In the genomic region with DNA sequence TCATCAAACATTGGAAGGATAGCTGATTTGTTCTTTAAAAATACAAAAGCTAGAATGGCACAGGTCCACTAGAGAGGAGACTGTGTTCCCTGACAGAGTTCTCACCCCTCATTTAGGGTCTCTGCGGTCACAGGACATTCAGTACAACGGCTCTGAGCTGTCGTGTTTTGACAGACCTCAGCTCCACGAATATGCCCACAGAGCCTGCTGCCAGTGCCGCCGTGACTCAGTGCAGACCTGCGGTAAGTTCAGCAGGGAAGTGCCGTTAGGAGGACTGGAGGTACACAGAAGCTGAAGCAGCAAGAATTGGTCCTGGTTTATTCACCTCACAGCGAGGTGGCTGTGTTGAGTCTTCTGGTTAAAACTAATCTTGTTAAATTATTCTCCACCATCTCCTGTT, we compare ENCODE assay signal across 1 cellular context.
TF ChIP-seq lines count a peak whose summit lies in the region.

No MANE protein-coding gene starts in this region.

TF ChIP-seq in GM23338, 12 proteins besides CTCF, POLR2A, EP300 and RAD21 (continued from another document):
- TF ChIP-seq, protein P1, sequence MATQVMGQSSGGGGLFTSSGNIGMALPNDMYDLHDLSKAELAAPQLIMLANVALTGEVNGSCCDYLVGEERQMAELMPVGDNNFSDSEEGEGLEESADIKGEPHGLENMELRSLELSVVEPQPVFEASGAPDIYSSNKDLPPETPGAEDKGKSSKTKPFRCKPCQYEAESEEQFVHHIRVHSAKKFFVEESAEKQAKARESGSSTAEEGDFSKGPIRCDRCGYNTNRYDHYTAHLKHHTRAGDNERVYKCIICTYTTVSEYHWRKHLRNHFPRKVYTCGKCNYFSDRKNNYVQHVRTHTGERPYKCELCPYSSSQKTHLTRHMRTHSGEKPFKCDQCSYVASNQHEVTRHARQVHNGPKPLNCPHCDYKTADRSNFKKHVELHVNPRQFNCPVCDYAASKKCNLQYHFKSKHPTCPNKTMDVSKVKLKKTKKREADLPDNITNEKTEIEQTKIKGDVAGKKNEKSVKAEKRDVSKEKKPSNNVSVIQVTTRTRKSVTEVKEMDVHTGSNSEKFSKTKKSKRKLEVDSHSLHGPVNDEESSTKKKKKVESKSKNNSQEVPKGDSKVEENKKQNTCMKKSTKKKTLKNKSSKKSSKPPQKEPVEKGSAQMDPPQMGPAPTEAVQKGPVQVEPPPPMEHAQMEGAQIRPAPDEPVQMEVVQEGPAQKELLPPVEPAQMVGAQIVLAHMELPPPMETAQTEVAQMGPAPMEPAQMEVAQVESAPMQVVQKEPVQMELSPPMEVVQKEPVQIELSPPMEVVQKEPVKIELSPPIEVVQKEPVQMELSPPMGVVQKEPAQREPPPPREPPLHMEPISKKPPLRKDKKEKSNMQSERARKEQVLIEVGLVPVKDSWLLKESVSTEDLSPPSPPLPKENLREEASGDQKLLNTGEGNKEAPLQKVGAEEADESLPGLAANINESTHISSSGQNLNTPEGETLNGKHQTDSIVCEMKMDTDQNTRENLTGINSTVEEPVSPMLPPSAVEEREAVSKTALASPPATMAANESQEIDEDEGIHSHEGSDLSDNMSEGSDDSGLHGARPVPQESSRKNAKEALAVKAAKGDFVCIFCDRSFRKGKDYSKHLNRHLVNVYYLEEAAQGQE (IDR thresholded peaks at IDR 0.05; ENCODE audit: unreplicated experiment) = no peak
- TF ChIP-seq EZH2phosphoT487 (IDR thresholded peaks at IDR 0.05; ENCODE audit: unreplicated experiment) (no peak), ZNF331 (CRISPR knock-in tag; IDR thresholded peaks at IDR 0.05; ENCODE audit: low read depth) (no peak), STAT1 (IDR thresholded peaks at IDR 0.05; ENCODE audit: unreplicated experiment) (no peak)
